ENCODE assay signal across 1 cellular context in genomic region chr16:48367443-48368049, GRCh38.
TF ChIP-seq lines count a peak whose summit lies in the region.

No MANE protein-coding gene starts in this region.

TF ChIP-seq in A549, 52 proteins besides CTCF, POLR2A, EP300 and RAD21 (continued from another document):
- no peak for TF ChIP-seq HMGXB4 (CRISPR knock-in tag; IDR thresholded peaks at IDR 0.05; ENCODE audit: borderline replicate concordance)
- TF ChIP-seq ATOH8 (CRISPR knock-in tag; IDR thresholded peaks at IDR 0.05; ENCODE audit: low read depth): no peak
